ENCODE assay signal across 8 cellular contexts in the genomic region with DNA sequence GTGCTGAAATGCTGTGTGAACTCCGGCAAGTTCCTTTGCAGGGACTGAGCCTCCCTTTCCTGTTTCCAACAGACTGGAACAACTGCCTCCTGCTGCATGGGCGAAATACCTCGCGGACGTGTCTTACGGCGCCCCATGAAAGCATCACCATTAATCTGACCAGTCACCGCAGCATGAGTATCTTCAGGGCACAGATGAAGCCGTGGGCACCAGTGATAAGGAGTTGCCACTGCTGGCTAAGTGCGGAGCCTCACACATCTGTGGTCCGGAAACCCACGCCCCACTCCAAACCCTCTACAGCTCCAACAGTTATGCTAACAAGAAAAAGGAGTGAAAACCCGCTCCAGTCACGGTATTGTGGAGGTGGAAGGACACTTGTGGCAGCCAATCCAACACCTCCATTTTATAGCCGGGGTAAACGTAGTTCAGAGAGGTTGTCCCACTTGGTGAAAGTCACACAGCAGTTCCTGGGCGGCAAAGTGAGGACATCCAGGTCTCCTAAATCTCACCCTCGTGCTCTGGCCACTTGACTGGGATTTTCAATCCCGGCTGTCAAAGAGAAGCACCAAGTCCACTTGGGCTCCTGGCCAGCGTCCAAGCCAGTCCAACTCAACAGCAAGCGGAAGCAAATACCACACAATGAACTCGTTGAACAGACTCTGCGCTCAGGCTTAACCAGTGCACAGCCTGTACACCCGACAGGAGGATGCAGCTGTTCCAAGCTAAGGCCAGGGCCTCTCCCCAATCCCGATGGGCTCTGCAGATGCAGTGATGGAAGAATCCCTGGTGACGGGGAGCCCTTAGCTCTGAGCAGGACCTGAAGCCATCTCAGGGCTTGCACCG. TPM values are rescaled to one million over a fixed set of nuclear protein-coding genes. Genes with fewer than 3 reads are reported as not detected.
DNase-seq lines count a peak whose midpoint lies in the region; ATAC-seq and TF ChIP-seq lines count a peak whose summit lies in the region.
"Not testable (repeated sequence)": the region's sequence is repeated elsewhere in the genome, so short reads cannot be mapped to it uniquely, and the experiment has no call there.

No MANE protein-coding gene starts in this region.

- TF ChIP-seq POLR2A in esophagus muscularis mucosa (IDR thresholded peaks at IDR 0.05; ENCODE audit: low read depth); thyroid gland (IDR thresholded peaks at IDR 0.05): not testable (repeated sequence)

- H3K18ac ChIP-seq in trophoblast cell (ENCODE audit: low read length): peak overlapping the region; percentile 14

- not testable (repeated sequence) for H3K27me3 ChIP-seq in DND-41 (ENCODE audit: insufficient read depth, low read length, poor library complexity); esophagus muscularis mucosa; trophoblast cell (ENCODE audit: insufficient read depth, low read length); thyroid gland

- TF ChIP-seq CTCF in DND-41 (IDR thresholded peaks at IDR 0.05; ENCODE audit: borderline replicate concordance, extremely low read depth, low read length, poor library complexity, severe bottlenecking); WTC11 (IDR thresholded peaks at IDR 0.05); esophagus muscularis mucosa (IDR thresholded peaks at IDR 0.05); thyroid gland (IDR thresholded peaks at IDR 0.05): not testable (repeated sequence)

- H3K9ac ChIP-seq in DND-41 (ENCODE audit: low read depth, low read length); trophoblast cell (ENCODE audit: low read length): not testable (repeated sequence)

- peaks cover 96% of the 10 kb centered on the region for H3K36me3 ChIP-seq in DND-41 (ENCODE audit: insufficient read depth, low read length)
- H3K36me3 ChIP-seq in esophagus muscularis mucosa, thyroid gland: not testable (repeated sequence)
- H3K36me3 ChIP-seq in trophoblast cell (ENCODE audit: control insufficient read depth in 1 of 2, insufficient read depth in 2 of 2, low read length in 2 of 2): peaks cover 45 to 53% of the 10 kb centered on the region in 2 experiments

- H3K36me3 Mint-ChIP-seq in WTC11: not testable (repeated sequence)
- H3K36me3 Mint-ChIP-seq in activated naive CD8-positive, alpha-beta T cell treated with anti-CD3 and anti-CD28 coated beads for 36 hours: peaks cover 49% of the 10 kb centered on the region

- DNase-seq in DND-41; WTC11 (ENCODE audit: low spot score); activated naive CD8-positive, alpha-beta T cell treated with anti-CD3 and anti-CD28 coated beads for 36 hours; esophagus muscularis mucosa (ENCODE audit: extremely low spot score); trophoblast cell: not testable (repeated sequence)
- DNase-seq in OCI-M1 (lab: John Stamatoyannopoulos, UW) (peak; percentile 78), left lobe of liver (ENCODE audit: low spot score) (peak; percentile 65), thyroid gland (peak; percentile 65 to 69)

- CTCF ChIA-PET in WTC11 (lab: Charles Lee): interaction anchor here (0.6 to 2.5 kb wide), 2 partner anchors 9 to 53 kb away, joined by 3 to 19 read pairs; no protein-coding TSS in a partner anchor

- not testable (repeated sequence) for H3K27ac Mint-ChIP-seq in WTC11
- peak overlapping the region; percentile 75 for H3K27ac Mint-ChIP-seq in activated naive CD8-positive, alpha-beta T cell treated with anti-CD3 and anti-CD28 coated beads for 36 hours

- not testable (repeated sequence) for H2BK120ac ChIP-seq in trophoblast cell (ENCODE audit: insufficient read depth, low read length, poor library complexity)

- H4K20me1 ChIP-seq in DND-41 (ENCODE audit: insufficient read depth, low read length): peaks cover 96% of the 10 kb centered on the region

- H3K4ac ChIP-seq in trophoblast cell (ENCODE audit: low read depth, low read length): peak overlapping the region; percentile 61

- TF ChIP-seq EP300 in esophagus muscularis mucosa (IDR thresholded peaks at IDR 0.05): not testable (repeated sequence)

- peaks cover 25% of the 10 kb centered on the region for H3K79me1 ChIP-seq in trophoblast cell (ENCODE audit: low read length)

- H3K4me1 ChIP-seq in DND-41 (ENCODE audit: insufficient read depth, low read length): peaks cover 100% of the 10 kb centered on the region
- H3K4me1 ChIP-seq in esophagus muscularis mucosa: peaks cover 25 to 90% (median 80%) of the 10 kb centered on the region in 4 donors
- H3K4me1 ChIP-seq in trophoblast cell (ENCODE audit: control insufficient read depth in 1 of 2, insufficient read depth in 2 of 2, low read length in 2 of 2): peaks cover 52 to 62% of the 10 kb centered on the region in 2 experiments
- H3K4me1 ChIP-seq in thyroid gland: peaks cover 7 to 13% of the 10 kb centered on the region in 2 donors

- not testable (repeated sequence) for H3K4me3 Mint-ChIP-seq in WTC11; activated naive CD8-positive, alpha-beta T cell treated with anti-CD3 and anti-CD28 coated beads for 36 hours

- not testable (repeated sequence) for H4K12ac ChIP-seq in trophoblast cell (ENCODE audit: low read depth, low read length)

- H4K91ac ChIP-seq in trophoblast cell (ENCODE audit: low read depth, low read length): not testable (repeated sequence)

- H3K27ac ChIP-seq in DND-41 (ENCODE audit: low read length) (peak overlapping the region; percentile 49; the same call in 1 of the 2 replicates), esophagus muscularis mucosa (replicated peaks in 1 of 4) (peak overlapping the region; percentile 78 to 84 (median 82))
- H3K27ac ChIP-seq in trophoblast cell (ENCODE audit: low read depth, low read length); thyroid gland: not testable (repeated sequence)

- H3K4me2 ChIP-seq in DND-41 (ENCODE audit: insufficient read depth, low read length): peak overlapping the region; percentile 32; the same call in 1 of the 2 replicates
- H3K4me2 ChIP-seq in trophoblast cell (ENCODE audit: low read length): not testable (repeated sequence)

- not testable (repeated sequence) for H3K9me3 ChIP-seq in DND-41 (ENCODE audit: insufficient read depth, low read length, severe bottlenecking); esophagus muscularis mucosa; trophoblast cell (ENCODE audit: insufficient read depth, low read depth, low read length); thyroid gland

- 81% methylated on average over 17 of the region's 27 CpGs for WGBS in esophagus muscularis mucosa
- no CpG with 5 or more reads among the region's 27 CpGs for WGBS in trophoblast cell (ENCODE audit: extremely low coverage, insufficient coverage, insufficient read length)
- 55 to 59% methylated on average over 23 to 24 of the region's 27 CpGs for WGBS in thyroid gland, 2 donors

- not testable (repeated sequence) for H4K8ac ChIP-seq in trophoblast cell (ENCODE audit: low read depth, low read length)

- not testable (repeated sequence) for H2BK5ac ChIP-seq in trophoblast cell (ENCODE audit: low read depth, low read length, poor library complexity)

- not testable (repeated sequence) for H2AK5ac ChIP-seq in trophoblast cell (ENCODE audit: low read length)

- H3K4me3 ChIP-seq in DND-41 (ENCODE audit: low read depth in 1 of 2, low read length in 2 of 2); esophagus muscularis mucosa; trophoblast cell (ENCODE audit: low read depth, low read length); thyroid gland (replicated peaks in 1 of 3): not testable (repeated sequence)

- not testable (repeated sequence) for H3K9me3 Mint-ChIP-seq in WTC11; activated naive CD8-positive, alpha-beta T cell treated with anti-CD3 and anti-CD28 coated beads for 36 hours

- H3K27me3 Mint-ChIP-seq in WTC11 (ENCODE audit: low read depth): peaks cover 21% of the 10 kb centered on the region
- not testable (repeated sequence) for H3K27me3 Mint-ChIP-seq in activated naive CD8-positive, alpha-beta T cell treated with anti-CD3 and anti-CD28 coated beads for 36 hours

- not testable (repeated sequence) for ATAC-seq in DND-41 (ENCODE audit: insufficient read depth, low read depth); WTC11; left lobe of liver

- H3K79me2 ChIP-seq in DND-41 (ENCODE audit: insufficient read depth, low read length): peaks cover 100% of the 10 kb centered on the region
- peaks cover 35% of the 10 kb centered on the region for H3K79me2 ChIP-seq in trophoblast cell (ENCODE audit: control insufficient read depth, insufficient read depth, low read length, poor library complexity)

- intact Hi-C loops in esophagus muscularis mucosa (cut with DNase I): not testable (repeated sequence)
- intact Hi-C loops in thyroid gland (cut with DNase I): loop anchor here (10.0 kb wide), 1 partner anchor 56 kb away; no protein-coding TSS in a partner anchor

- not testable (repeated sequence) for H3K14ac ChIP-seq in trophoblast cell (ENCODE audit: low read length)

- POLR2A ChIA-PET in WTC11 (lab: Charles Lee): interaction anchor here (0.9 kb wide), 1 partner anchor 11 kb away, joined by 3 read pairs; no protein-coding TSS in a partner anchor

- H2BK12ac ChIP-seq in trophoblast cell (ENCODE audit: low read length): peak overlapping the region; percentile 58

- not testable (repeated sequence) for H2AFZ ChIP-seq in DND-41 (ENCODE audit: low read depth, low read length); trophoblast cell (ENCODE audit: insufficient read depth, low read length, poor library complexity)

- peaks cover 17% of the 10 kb centered on the region for H3K4me1 Mint-ChIP-seq in WTC11
- H3K4me1 Mint-ChIP-seq in activated naive CD8-positive, alpha-beta T cell treated with anti-CD3 and anti-CD28 coated beads for 36 hours: peaks cover 57% of the 10 kb centered on the region

- not testable (repeated sequence) for H3K23ac ChIP-seq in trophoblast cell (ENCODE audit: low read length)

TF ChIP-seq in WTC11, 78 proteins besides CTCF, POLR2A, EP300 and RAD21:
- peak; percentile 70; the same call in 1 of the 2 replicates for TF ChIP-seq GABPB1 (CRISPR knock-in tag; IDR thresholded peaks at IDR 0.05)

RNA-seq across cellular contexts. Expression of a gene that starts 10.9 kb away (rescaled TPM):
- total RNA-seq in WTC11 (2021): 105 to 197 TPM (median 107 TPM) in 3 replicates
- 100 to 1,000 TPM; 298 to 301 TPM for total RNA-seq in activated naive CD8-positive, alpha-beta T cell treated with anti-CD3 and anti-CD28 coated beads for 36 hours
- total RNA-seq in esophagus muscularis mucosa: 10 to 100 TPM in 1 of 4 donors, 1 to 10 TPM in 3; 3.3 to 17.7 (median 4.3) TPM
- 13.4 TPM for total RNA-seq in left lobe of liver
- 379 and 403 TPM in 2 replicates for polyA plus RNA-seq in trophoblast cell (2013)
- 1 to 10 TPM; 1.1 to 5.2 (median 2.2) TPM for total RNA-seq in thyroid gland
